21 cellular contexts compared by ENCODE assay signal in genomic region chr11:130826572-130826971, GRCh38.
"Had no signal": no experiment of that assay in that cellular context is flagged by ENCODE, and none has a peak within 500 bp of the region (broad histone marks: within the 10 kb centered on the region; RNA-seq: fewer than 3 reads in every experiment).

No MANE protein-coding gene starts in this region.

- H3K4me3 ChIP-seq: lower lobe of right lung, spleen, thyroid gland, upper lobe of right lung had no signal

- H3K4me3 Mint-ChIP-seq: activated naive CD4-positive, alpha-beta T cell treated with anti-CD3 and anti-CD28 coated beads, Interleukin-2, amount 50 U/mL, for 24 hours; activated T-cell treated with anti-CD3 and anti-CD28 coated beads, Interleukin-2, amount 50 U/mL, for 72 hours; natural killer cell treated with Interleukin-12 subunit alpha and Interleukin-12 subunit beta and Interleukin-15 and Interleukin-18, amount 100 ng/mL, for 72 hours had no signal

- FAIRE-seq: keratinocyte had no signal

- H3K27ac ChIP-seq: foreskin keratinocyte, lower lobe of right lung, upper lobe of right lung had no signal

- H3K36me3 ChIP-seq: lower lobe of right lung, spleen, thyroid gland, upper lobe of right lung had no signal

- H3K4me1 ChIP-seq: foreskin keratinocyte had no signal

- H3K9me3 ChIP-seq: lower lobe of right lung, spleen, thyroid gland, upper lobe of right lung had no signal

- H3K27me3 ChIP-seq: thyroid gland, upper lobe of right lung had no signal

- H3K27me3 Mint-ChIP-seq: activated naive CD4-positive, alpha-beta T cell treated with anti-CD3 and anti-CD28 coated beads, Interleukin-2, amount 50 U/mL, for 24 hours; brain had no signal

- H3K36me3 Mint-ChIP-seq: activated naive CD4-positive, alpha-beta T cell treated with anti-CD3 and anti-CD28 coated beads, Interleukin-2, amount 50 U/mL, for 24 hours; brain; natural killer cell treated with Interleukin-12 subunit alpha and Interleukin-12 subunit beta and Interleukin-15 and Interleukin-18, amount 100 ng/mL, for 72 hours had no signal

- H3K4me1 Mint-ChIP-seq: activated naive CD4-positive, alpha-beta T cell treated with anti-CD3 and anti-CD28 coated beads, Interleukin-2, amount 50 U/mL, for 24 hours; brain had no signal

- ATAC-seq: activated T-cell treated with anti-CD3 and anti-CD28 coated beads, Interleukin-2, amount 50 U/mL, for 72 hours; foreskin keratinocyte; left colon; lower lobe of right lung; natural killer cell treated with Interleukin-12 subunit alpha and Interleukin-12 subunit beta and Interleukin-15 and Interleukin-18, amount 100 ng/mL, for 72 hours; stimulated activated naive CD8-positive, alpha-beta T cell treated with anti-CD3 and anti-CD28 coated beads, Interleukin-15, Interleukin-2, amounts not matched to agents 100 U/mL and 50 U/mL, for 24 hours; upper lobe of right lung had no signal

- H3K27ac Mint-ChIP-seq: activated naive CD4-positive, alpha-beta T cell treated with anti-CD3 and anti-CD28 coated beads, Interleukin-2, amount 50 U/mL, for 24 hours; activated T-cell treated with anti-CD3 and anti-CD28 coated beads, Interleukin-2, amount 50 U/mL, for 72 hours; natural killer cell treated with Interleukin-12 subunit alpha and Interleukin-12 subunit beta and Interleukin-15 and Interleukin-18, amount 100 ng/mL, for 72 hours had no signal

- H3K9me3 Mint-ChIP-seq: activated naive CD4-positive, alpha-beta T cell treated with anti-CD3 and anti-CD28 coated beads, Interleukin-2, amount 50 U/mL, for 24 hours; activated T-cell treated with anti-CD3 and anti-CD28 coated beads, Interleukin-2, amount 50 U/mL, for 72 hours; natural killer cell treated with Interleukin-12 subunit alpha and Interleukin-12 subunit beta and Interleukin-15 and Interleukin-18, amount 100 ng/mL, for 72 hours had no signal

- DNase-seq: activated CD4-positive, alpha-beta T cell treated with anti-CD3 and anti-CD28 coated beads for 4 hours; activated CD4-positive, alpha-beta T cell treated with anti-CD3 and anti-CD28 coated beads, Interleukin-2, amount 50 U/mL, for 48 hours; activated CD4-positive, CD25-positive, alpha-beta regulatory T cell; activated gamma-delta T cell; activated T-cell treated with anti-CD3 and anti-CD28 coated beads, Interleukin-2, amount 50 U/mL, for 72 hours; anterior cingulate cortex; effector memory CD4-positive, alpha-beta T cell; foreskin keratinocyte; left colon; lower lobe of right lung; midbrain; spleen; stimulated activated CD4-positive, alpha-beta T cell treated with anti-CD3 and anti-CD28 coated beads, Interleukin-4, amount 100 ng/mL, for 24 hours; stimulated activated naive CD8-positive, alpha-beta T cell treated with anti-CD3 and anti-CD28 coated beads, Interleukin-15, Interleukin-2, amounts not matched to agents 100 U/mL and 50 U/mL, for 24 hours; T-helper 9 cell; thyroid gland; upper lobe of right lung had no signal
